In genomic region chr2:99488587-99488998, GRCh38 we compare ENCODE assay signal across 8 cellular contexts. TPM values are rescaled to one million over a fixed set of nuclear protein-coding genes. Genes with fewer than 3 reads are reported as not detected.
A peak's percentile ranks its signal among the peaks of the same experiment; 100 is the strongest.
DNase-seq lines count a peak whose midpoint lies in the region; ATAC-seq and TF ChIP-seq lines count a peak whose summit lies in the region.

No MANE protein-coding gene starts in this region.

- peak overlapping the region; percentile 90 for H3K27ac Mint-ChIP-seq in activated naive CD4-positive, alpha-beta T cell treated with anti-CD3 and anti-CD28 coated beads for 36 hours
- peak overlapping the region; percentile 93 for H3K27ac Mint-ChIP-seq in MCF 10A (ENCODE audit: low read depth, unreplicated experiment)

- POLR2A ChIA-PET in MCF 10A (lab: Yijun Ruan, JAX): interaction anchor here (0.8 to 1.6 kb wide), 5 partner anchors 10 to 152 kb away, joined by 3 to 20 read pairs (median 6); partner anchors contain the start of genes EIF5B and TXNDC9

- H3K27ac ChIP-seq in left lung (peak overlapping the region; percentile 92 to 96), thyroid gland (peak overlapping the region in 2 of 3 donors; percentile 80 to 89)

- CTCF ChIA-PET in activated naive CD4-positive, alpha-beta T cell treated with anti-CD3 and anti-CD28 coated beads for 36 hours (lab: Charles Lee): no interaction called here
- CTCF ChIA-PET in MCF 10A (lab: Yijun Ruan, JAX): interaction anchor here (0.6 to 0.8 kb wide), 2 partner anchors 25 to 878 kb away, joined by 3 read pairs; no protein-coding TSS in a partner anchor

- no peak for TF ChIP-seq POLR2A in thyroid gland (IDR thresholded peaks at IDR 0.05)

- H3K9me3 ChIP-seq in left lung (no peaks in the 10 kb centered on the region), thyroid gland (no peaks in the 10 kb centered on the region)

- TF ChIP-seq CTCF in MCF 10A (IDR thresholded peaks at IDR 0.05; ENCODE audit: unreplicated experiment): no peak
- TF ChIP-seq CTCF in left lung (IDR thresholded peaks at IDR 0.05): no peak
- TF ChIP-seq CTCF in thyroid gland (IDR thresholded peaks at IDR 0.05): no peak

- peaks cover 46% of the 10 kb centered on the region for H3K4me1 Mint-ChIP-seq in activated naive CD4-positive, alpha-beta T cell treated with anti-CD3 and anti-CD28 coated beads for 36 hours (ENCODE audit: low read depth)
- peaks cover 23% of the 10 kb centered on the region for H3K4me1 Mint-ChIP-seq in MCF 10A (ENCODE audit: insufficient read depth, unreplicated experiment)

- peak overlapping the region; percentile 86 for H3K4me3 Mint-ChIP-seq in activated naive CD4-positive, alpha-beta T cell treated with anti-CD3 and anti-CD28 coated beads for 36 hours
- H3K4me3 Mint-ChIP-seq in MCF 10A (ENCODE audit: unreplicated experiment): peak overlapping the region; percentile 89

- no peaks in the 10 kb centered on the region for H3K9me3 Mint-ChIP-seq in activated naive CD4-positive, alpha-beta T cell treated with anti-CD3 and anti-CD28 coated beads for 36 hours
- no peaks in the 10 kb centered on the region for H3K9me3 Mint-ChIP-seq in MCF 10A (ENCODE audit: unreplicated experiment)

- H3K36me3 ChIP-seq in left lung (no peaks in the 10 kb centered on the region), thyroid gland (no peaks in the 10 kb centered on the region)

- whole genome bisulfite sequencing in thyroid gland, 2 donors: 2 to 5% methylated on average over 7 of the region's 7 CpGs

- H3K4me1 ChIP-seq in left lung: peaks cover 7 to 21% of the 10 kb centered on the region in 2 donors
- peaks cover 15 to 24% of the 10 kb centered on the region in 2 donors for H3K4me1 ChIP-seq in thyroid gland

- H3K36me3 Mint-ChIP-seq in activated naive CD4-positive, alpha-beta T cell treated with anti-CD3 and anti-CD28 coated beads for 36 hours (ENCODE audit: low read depth): peaks cover 13% of the 10 kb centered on the region
- H3K36me3 Mint-ChIP-seq in MCF 10A (ENCODE audit: insufficient read depth, unreplicated experiment): no peaks in the 10 kb centered on the region

- no TSS peak for BruUV-seq in MCF 10A (replicated peaks; lab: Mats Ljungman, UMichigan)

- peak; percentile 2 for ATAC-seq in left lung

- H3K4me3 ChIP-seq in left lung: peak overlapping the region; percentile 76 to 80
- H3K4me3 ChIP-seq in thyroid gland (replicated peaks in 1 of 3): peak overlapping the region; percentile 61 to 80 (median 75)

- no peak for DNase-seq in activated naive CD4-positive, alpha-beta T cell treated with anti-CD3 and anti-CD28 coated beads for 36 hours
- DNase-seq in activated naive CD4-positive, alpha-beta T cell treated with anti-CD3 and anti-CD28 coated beads, Interleukin-2, amount 50 U/mL, for 16 hours: no peak
- DNase-seq in NCI-H460 (ENCODE audit: extremely low read depth, low read depth): peak; percentile 12
- peak; percentile 35 for DNase-seq in MCF 10A (ENCODE audit: unreplicated experiment)
- no peak for DNase-seq in left lung
- no peak for DNase-seq in thyroid gland
- DNase-seq in dedifferentiated amniotic fluid mesenchymal stem cell (ENCODE audit: extremely low spot score): no peak
- DNase-seq in activated effector memory CD4-positive, alpha-beta T cell treated with Interleukin-2 at 50 U/mL for 16 hours: no peak

- H3K27me3 ChIP-seq in left lung: no peaks in the 10 kb centered on the region
- H3K27me3 ChIP-seq in thyroid gland: no peaks in the 10 kb centered on the region

- H3K27me3 Mint-ChIP-seq in activated naive CD4-positive, alpha-beta T cell treated with anti-CD3 and anti-CD28 coated beads for 36 hours (ENCODE audit: low read depth): no peaks in the 10 kb centered on the region
- H3K27me3 Mint-ChIP-seq in MCF 10A (ENCODE audit: insufficient read depth, unreplicated experiment): no peaks in the 10 kb centered on the region

- intact Hi-C loops in activated naive CD4-positive, alpha-beta T cell treated with anti-CD3 and anti-CD28 coated beads for 36 hours (cut with micrococcal nuclease): no loop called here
- intact Hi-C loops in MCF 10A (cut with micrococcal nuclease): no loop called here
- intact Hi-C loops in left lung (cut with DNase I): no loop called here
- intact Hi-C loops in thyroid gland (cut with DNase I): no loop called here

RNA-seq across cellular contexts. Expression of gene REV1, which starts 1.2 kb away (rescaled TPM):
- total RNA-seq in activated naive CD4-positive, alpha-beta T cell treated with anti-CD3 and anti-CD28 coated beads for 36 hours: 10 to 100 TPM; 29.6 to 32.3 TPM
- 25.4 and 25.6 TPM in 2 replicates for total RNA-seq in NCI-H460 (2014; rRNA removed; shearing (Covaris generic))
- polyA plus RNA-seq in NCI-H460 (2014; cell fraction: nucleus; rRNA removed): 69.0 and 111 TPM in 2 replicates
- 33.2 and 38.6 TPM in 2 replicates for total RNA-seq in MCF 10A (2022)
- 10 to 100 TPM; 43.7 to 51.1 TPM for total RNA-seq in left lung
- 10 to 100 TPM; 54.7 to 84.4 (median 68.8) TPM for total RNA-seq in thyroid gland

Comparison
In these comparisons a context has a peak if more than half of its experiments do, and no peak if none do; other contexts are left out.
1. DNase-seq: peak in NCI-H460 (single experiment) and MCF 10A (single experiment); none in activated naive CD4-positive, alpha-beta T cell treated with anti-CD3 and anti-CD28 coated beads for 36 hours (single experiment), activated naive CD4-positive, alpha-beta T cell treated with anti-CD3 and anti-CD28 coated beads, Interleukin-2, amount 50 U/mL, for 16 hours (single experiment), left lung (0 of 2), thyroid gland (0 of 2), dedifferentiated amniotic fluid mesenchymal stem cell (single experiment) and activated effector memory CD4-positive, alpha-beta T cell treated with Interleukin-2 at 50 U/mL for 16 hours (single experiment).